13 cellular contexts compared by ENCODE assay signal in the genomic region with DNA sequence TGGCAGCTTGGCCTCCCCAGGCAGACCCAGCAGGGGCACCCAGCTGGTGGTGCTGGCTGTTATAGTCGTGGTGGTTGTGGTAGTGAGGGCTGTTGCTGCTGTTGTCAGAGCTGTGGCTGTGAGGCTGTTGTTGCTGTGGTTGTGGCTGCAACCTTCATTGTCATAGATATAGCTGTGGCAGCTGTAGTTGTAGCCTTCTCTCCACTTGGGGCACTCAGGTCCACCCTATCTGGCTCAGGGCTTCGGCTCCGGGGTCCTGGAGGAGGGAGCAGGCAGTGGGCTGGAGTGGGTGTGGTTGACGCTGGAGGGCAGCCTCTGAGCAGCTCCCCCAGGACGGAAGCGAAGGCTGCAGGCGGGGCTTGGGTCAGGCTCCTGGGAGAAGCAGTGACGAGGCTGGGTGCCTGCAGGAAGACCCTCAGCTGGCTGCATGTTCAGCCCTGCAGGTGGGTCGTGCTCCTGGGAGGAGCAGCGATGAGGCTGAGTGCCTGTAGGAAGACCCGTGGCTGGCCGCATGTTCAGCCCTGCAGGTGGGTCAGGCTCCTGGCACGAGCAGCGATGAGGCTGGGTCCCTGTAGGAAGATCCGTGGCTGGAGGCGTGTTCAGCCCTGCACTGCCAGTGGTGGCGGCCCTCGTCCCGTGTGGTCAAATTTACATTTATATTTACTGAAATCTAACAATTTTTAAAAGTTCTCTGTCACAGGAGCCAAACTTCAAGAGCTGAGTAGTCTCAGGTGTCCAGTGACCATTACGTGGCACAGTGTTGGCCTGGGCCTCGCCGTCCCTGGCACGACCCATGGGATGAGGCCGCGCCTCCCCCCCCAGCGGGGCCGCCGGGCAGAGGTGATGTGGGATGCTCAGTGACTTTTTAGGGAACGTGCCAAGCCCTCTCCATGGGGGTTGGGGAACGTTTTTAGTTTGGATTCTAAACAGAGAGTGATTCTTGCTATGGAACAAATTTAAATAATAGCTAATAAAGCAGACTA.
DNase-seq lines count a peak whose midpoint lies in the region; ATAC-seq and TF ChIP-seq lines count a peak whose summit lies in the region.
"Had no signal": no experiment of that assay in that cellular context is flagged by ENCODE, and none has a peak within 500 bp of the region (broad histone marks: within the 10 kb centered on the region; RNA-seq: fewer than 3 reads in every experiment).

No MANE protein-coding gene starts in this region.

- TF ChIP-seq POLR2A in NB4 (IDR thresholded peaks at IDR 0.05; ENCODE audit: extremely low read depth, insufficient read length) = no peak

- DNase-seq in NB4 (ENCODE audit: low read depth) = peak; percentile 14
- peak; percentile 96 for DNase-seq in endodermal cell
- DNase-seq in progenitor cell of endocrine pancreas (ENCODE audit: low spot score, unreplicated experiment) = peak; percentile 36
- no peak for DNase-seq in mesothelial cell of epicardium (ENCODE audit: low spot score in 2 of 2, unreplicated experiment in 2 of 2)
- DNase-seq in NCI-H1105 (lab: John Stamatoyannopoulos, UW) = no peak
- no peak for DNase-seq in omental fat pad (ENCODE audit: low spot score)
- DNase-seq: activated CD4-positive, alpha-beta T cell treated with anti-CD3 and anti-CD28 coated beads for 4 hours; activated gamma-delta T cell; GDM1 had no signal

- H3K36me3 Mint-ChIP-seq in endodermal cell (ENCODE audit: low read depth) (no peaks in the 10 kb centered on the region), progenitor cell of endocrine pancreas (ENCODE audit: insufficient read depth) (no peaks in the 10 kb centered on the region), mesothelial cell of epicardium (no peaks in the 10 kb centered on the region)

- H3K4me1 ChIP-seq in ES-I3 (ENCODE audit: insufficient read depth, low read length) = peaks cover 5% of the 10 kb centered on the region
- no peaks in the 10 kb centered on the region for H3K4me1 ChIP-seq in endodermal cell (ENCODE audit: control insufficient read depth, insufficient read depth, low read length)

- H3K4me1 Mint-ChIP-seq in endodermal cell = no peaks in the 10 kb centered on the region
- H3K4me1 Mint-ChIP-seq in progenitor cell of endocrine pancreas (ENCODE audit: low read depth) = no peaks in the 10 kb centered on the region
- peaks cover 13% of the 10 kb centered on the region for H3K4me1 Mint-ChIP-seq in mesothelial cell of epicardium

- peak overlapping the region; percentile 21; the same call in 1 of the 2 replicates for H3K9ac ChIP-seq in ES-I3 (ENCODE audit: low read depth, low read length)
- no peak overlapping the region for H3K9ac ChIP-seq in endodermal cell (ENCODE audit: extremely low read depth, low read length, poor library complexity, severe bottlenecking)

- WGBS in endodermal cell (ENCODE audit: insufficient coverage in 1 of 2, insufficient read length in 1 of 2), 2 experiments = 69 to 74% methylated on average over 14 to 30 of the region's 30 CpGs

- TF ChIP-seq CTCF in NB4 (IDR thresholded peaks at IDR 0.05; ENCODE audit: low read depth, low read length) = no peak
- peak; percentile 69 for TF ChIP-seq CTCF in endodermal cell (conservative IDR thresholded peaks at IDR 0.05)
- peak; percentile 50 for TF ChIP-seq CTCF in progenitor cell of endocrine pancreas (IDR thresholded peaks at IDR 0.05; ENCODE audit: unreplicated experiment)
- no peak for TF ChIP-seq CTCF in mesothelial cell of epicardium (IDR thresholded peaks at IDR 0.05; ENCODE audit: unreplicated experiment)
- TF ChIP-seq CTCF in omental fat pad (IDR thresholded peaks at IDR 0.05) = no peak

- H3K4me3 ChIP-seq in NB4 (ENCODE audit: low read depth, low read length) (no peak overlapping the region), endodermal cell (ENCODE audit: low read length) (no peak overlapping the region)

- no peak for ATAC-seq in omental fat pad (ENCODE audit: low FRiP score)
- no peak for ATAC-seq in HG03025 (IDR thresholded peaks at IDR 0.05; ENCODE audit: low FRiP score, unreplicated experiment)

- no peak overlapping the region for H3K27ac ChIP-seq in endodermal cell (ENCODE audit: low read depth, low read length)
- H3K27ac ChIP-seq: C4-2B, epithelial cell of prostate had no signal

- H3K9me3 Mint-ChIP-seq in endodermal cell (no peaks in the 10 kb centered on the region), progenitor cell of endocrine pancreas (ENCODE audit: low read depth) (no peaks in the 10 kb centered on the region), mesothelial cell of epicardium (no peaks in the 10 kb centered on the region)

- peak overlapping the region; percentile 39 for H3K27ac Mint-ChIP-seq in endodermal cell
- H3K27ac Mint-ChIP-seq in progenitor cell of endocrine pancreas = no peak overlapping the region
- H3K27ac Mint-ChIP-seq in mesothelial cell of epicardium = no peak overlapping the region

- H3K36me3 ChIP-seq in ES-I3 (ENCODE audit: insufficient read depth, low read length) (no peaks in the 10 kb centered on the region), endodermal cell (ENCODE audit: control insufficient read depth, insufficient read depth, low read length) (no peaks in the 10 kb centered on the region)

- H3K9me3 ChIP-seq in ES-I3 (ENCODE audit: control insufficient read depth, insufficient read depth, low read length) (no peaks in the 10 kb centered on the region), endodermal cell (ENCODE audit: control insufficient read depth, low read length) (no peaks in the 10 kb centered on the region)

- H3K4me3 Mint-ChIP-seq in endodermal cell (peak overlapping the region; percentile 31), progenitor cell of endocrine pancreas (ENCODE audit: low read depth) (peak overlapping the region; percentile 38), mesothelial cell of epicardium (no peak overlapping the region)

- no peaks in the 10 kb centered on the region for H3K27me3 ChIP-seq in endodermal cell (ENCODE audit: control insufficient read depth, insufficient read depth, low read length, poor library complexity, severe bottlenecking)

- H3K27me3 Mint-ChIP-seq in endodermal cell (ENCODE audit: insufficient read depth) = peaks cover 2% of the 10 kb centered on the region
- H3K27me3 Mint-ChIP-seq in progenitor cell of endocrine pancreas = peaks cover 15% of the 10 kb centered on the region
- no peaks in the 10 kb centered on the region for H3K27me3 Mint-ChIP-seq in mesothelial cell of epicardium (ENCODE audit: low read depth)

Comparison
In these comparisons a context has a peak if more than half of its experiments do, and no peak if none do; other contexts are left out.
1. DNase-seq: peak in NB4 (single experiment), endodermal cell (single experiment) and progenitor cell of endocrine pancreas (single experiment); none in mesothelial cell of epicardium (0 of 2), NCI-H1105 (single experiment) and omental fat pad (single experiment).
2. CTCF ChIP-seq: peak in endodermal cell (single experiment) and progenitor cell of endocrine pancreas (single experiment); none in NB4 (single experiment), mesothelial cell of epicardium (single experiment) and omental fat pad (0 of 3).